In genomic region chr22:26445577-26446275, GRCh38 we compare ENCODE assay signal across 18 cellular contexts. TPM values are rescaled to one million over a fixed set of nuclear protein-coding genes. Genes with fewer than 3 reads are reported as not detected.
DNase-seq lines count a peak whose midpoint lies in the region; ATAC-seq, FAIRE-seq and TF ChIP-seq lines count a peak whose summit lies in the region.
"Had no signal": no experiment of that assay in that cellular context is flagged by ENCODE, and none has a peak within 500 bp of the region (broad histone marks: within the 10 kb centered on the region; RNA-seq: fewer than 3 reads in every experiment).

No MANE protein-coding gene starts in this region.

- H3K27ac ChIP-seq in keratinocyte (ENCODE audit: control insufficient read depth, insufficient read depth, low read length) = no peak overlapping the region
- H3K27ac ChIP-seq in stomach = no peak overlapping the region

- H3K4me1 Mint-ChIP-seq in T-helper 17 cell = peaks cover 3% of the 10 kb centered on the region

- peak overlapping the region; percentile 27 for H3K27ac Mint-ChIP-seq in T-helper 17 cell

- no peaks in the 10 kb centered on the region for H4K20me1 ChIP-seq in keratinocyte (ENCODE audit: control insufficient read depth, extremely low read depth, insufficient read depth, low read length)

- no peaks in the 10 kb centered on the region for H3K79me2 ChIP-seq in keratinocyte (ENCODE audit: control insufficient read depth, insufficient read depth, low read length)

- peak overlapping the region; percentile 29 for H3K4me2 ChIP-seq in keratinocyte (ENCODE audit: control insufficient read depth, extremely low read depth, insufficient read depth, low read depth, low read length)

- intact Hi-C loops in stomach (cut with DNase I; ENCODE audit: low total_unique reads) = no loop called here

- 73 to 81% (median 79%) methylated on average over 15 of the region's 15 CpGs for WGBS in stomach, 5 donors

- peaks cover 3% of the 10 kb centered on the region for H3K36me3 Mint-ChIP-seq in T-helper 17 cell (ENCODE audit: low read depth)

- H3K9me3 ChIP-seq in T-helper 17 cell (ENCODE audit: control insufficient read depth, low read length, poor library complexity, severe bottlenecking) = no peaks in the 10 kb centered on the region
- no peaks in the 10 kb centered on the region for H3K9me3 ChIP-seq in keratinocyte (ENCODE audit: control insufficient read depth, low read depth, low read length)
- H3K9me3 ChIP-seq in stomach = no peaks in the 10 kb centered on the region
- H3K9me3 ChIP-seq: HAP-1 had no signal

- H3K9me1 ChIP-seq in keratinocyte (ENCODE audit: control insufficient read depth, extremely low read depth, insufficient read depth, low read length) = no peaks in the 10 kb centered on the region

- peak; percentile 25 for DNase-seq in NCI-H510A treated with DMSO at 0.1 percent for 48 hours (lab: John Stamatoyannopoulos, UW)
- DNase-seq in NCI-H510A (lab: John Stamatoyannopoulos, UW) = no peak
- DNase-seq in T-helper 17 cell = no peak
- DNase-seq in keratinocyte (ENCODE audit: low read depth, low spot score) = no peak
- DNase-seq in stomach = peak; percentile 21
- no peak for DNase-seq in COR-L47 (lab: John Stamatoyannopoulos, UW)
- DNase-seq in NCI-H2081 treated with DMSO at 0.1 percent for 48 hours (lab: John Stamatoyannopoulos, UW) = no peak
- DNase-seq: ACHN; CD4-positive, alpha-beta memory T cell; KG1; NCI-H1048; NCI-H1694 treated with DMSO at 0.1 percent for 48 hours; NCI-H226; SIG-M5 had no signal

- ATAC-seq in T-helper 17 cell (no peak), GM21515 (IDR thresholded peaks at IDR 0.05; ENCODE audit: unreplicated experiment) (no peak)

- H3K4me1 ChIP-seq in keratinocyte (ENCODE audit: control insufficient read depth, extremely low read depth, insufficient read depth, low read length) = peaks cover 5% of the 10 kb centered on the region
- H3K4me1 ChIP-seq in stomach = peaks cover 0 to 15% (median 0%) of the 10 kb centered on the region in 4 donors
- H3K4me1 ChIP-seq: HAP-1 had no signal

- no peak overlapping the region for H3K4me3 Mint-ChIP-seq in T-helper 17 cell
- H3K4me3 Mint-ChIP-seq: CD4-positive, alpha-beta memory T cell had no signal

- TF ChIP-seq CTCF in keratinocyte (optimal IDR thresholded peaks at IDR 0.05 in 1 of 3, IDR thresholded peaks at IDR 0.05 in 1 of 3, conservative IDR thresholded peaks at IDR 0.05 in 1 of 3; ENCODE audit: extremely low read depth in 1 of 3, insufficient read depth in 2 of 3, low read length in 3 of 3) = peak in 1 of 3 experiments; percentile 28
- TF ChIP-seq CTCF in stomach (IDR thresholded peaks at IDR 0.05) = no peak

- FAIRE-seq in keratinocyte (lab: Jason Lieb, UNC) = no peak
- FAIRE-seq: D721Med, RCC 7860 had no signal

- H2AFZ ChIP-seq in keratinocyte (ENCODE audit: control insufficient read depth, low read length) = no peak overlapping the region

- no peaks in the 10 kb centered on the region for H3K27me3 Mint-ChIP-seq in T-helper 17 cell
- H3K27me3 Mint-ChIP-seq: CD4-positive, alpha-beta memory T cell had no signal

- dilution Hi-C loops in keratinocyte (cut with MboI; ENCODE audit: extremely low pct_ligation_motif_present, low sequenced_read_pairs) = no loop called here

- TF ChIP-seq POLR2A in stomach (IDR thresholded peaks at IDR 0.05) = no peak

- no peak overlapping the region for H3K4me3 ChIP-seq in keratinocyte (ENCODE audit: control insufficient read depth in 2 of 3, extremely low read depth in 1 of 3, insufficient read depth in 2 of 3, low read depth in 1 of 3, low read length in 3 of 3)
- no peak overlapping the region for H3K4me3 ChIP-seq in stomach
- H3K4me3 ChIP-seq: HAP-1 had no signal

- no peak overlapping the region for H3K9ac ChIP-seq in keratinocyte (ENCODE audit: control insufficient read depth, extremely low read depth, insufficient read depth, low read length)

- no peak for TF ChIP-seq EP300 in stomach (IDR thresholded peaks at IDR 0.05)

- H3K27me3 ChIP-seq in keratinocyte (ENCODE audit: control insufficient read depth, extremely low read depth, insufficient read depth, low read length) (no peaks in the 10 kb centered on the region), stomach (no peaks in the 10 kb centered on the region)

- H3K36me3 ChIP-seq in keratinocyte (ENCODE audit: control insufficient read depth in 2 of 2, extremely low read depth in 1 of 2, insufficient read depth in 2 of 2, low read length in 2 of 2) (peaks cover 0 to 4% of the 10 kb centered on the region in 2 experiments), stomach (peaks cover 0 to 27% (median 20%) of the 10 kb centered on the region in 4 donors)
- H3K36me3 ChIP-seq: HAP-1 had no signal

RNA-seq across cellular contexts. Expression of gene ASPHD2, which starts 16.7 kb away (rescaled TPM):
- 1 to 10 TPM; 1.6 to 2.4 TPM for total RNA-seq in T-helper 17 cell
- polyA plus RNA-seq in keratinocyte = 3.5 to 4.6 TPM (median 3.6 TPM) in 3 replicates
- 1.6 TPM for polyA plus RNA-seq in keratinocyte (2011; ENCODE audit: low read depth)
- 3.0 and 3.3 TPM in 2 replicates for polyA plus RNA-seq in keratinocyte (2011; cell fraction: cytosol; rRNA removed)
- polyA plus RNA-seq in keratinocyte (2011; cell fraction: nucleus; rRNA removed) = 4.5 and 5.3 TPM in 2 replicates
- 4.7 and 5.2 TPM in 2 replicates for polyA plus RNA-seq in keratinocyte (2012; ENCODE audit: low replicate concordance)
- 4.0 to 7.9 TPM (median 4.2 TPM) in 3 replicates for polyA minus RNA-seq in keratinocyte
- polyA minus RNA-seq in keratinocyte (2011; cell fraction: cytosol; rRNA and poly(A)+ RNA removed) = 7.1 TPM
- polyA minus RNA-seq in keratinocyte (2011; cell fraction: nucleus; rRNA and poly(A)+ RNA removed) = 4.0 TPM in 2 replicates
- 10 to 100 TPM in 2 of 5 donors, 1 to 10 TPM in 1, under 1 TPM in 2; 0.45 to 48.4 (median 6.1) TPM for total RNA-seq in stomach
- 1 to 10 TPM in 2 of 3 donors, under 1 TPM in 1; 0.93 to 6.0 (median 1.9) TPM for polyA plus RNA-seq in stomach

RNA-seq across cellular contexts. Expression of gene HPS4, which starts 37.9 kb away (rescaled TPM):
- total RNA-seq in T-helper 17 cell (10 to 100 TPM; 44.1 to 54.6 TPM), stomach (10 to 100 TPM; 12.3 to 46.1 (median 42.7) TPM)
- polyA plus RNA-seq in keratinocyte (15.3 to 21.5 TPM (median 21.3 TPM) in 3 replicates), stomach (10 to 100 TPM; 10.3 to 15.1 (median 13.4) TPM)
- 16.5 TPM for polyA plus RNA-seq in keratinocyte (2011; ENCODE audit: low read depth)
- 16.2 and 18.5 TPM in 2 replicates for polyA plus RNA-seq in keratinocyte (2011; cell fraction: cytosol; rRNA removed)
- polyA plus RNA-seq in keratinocyte (2011; cell fraction: nucleus; rRNA removed) = 49.8 and 53.8 TPM in 2 replicates
- 15.7 and 19.2 TPM in 2 replicates for polyA plus RNA-seq in keratinocyte (2012; ENCODE audit: low replicate concordance)
- polyA minus RNA-seq in keratinocyte = 15.9 to 45.2 TPM (median 27.2 TPM) in 3 replicates
- 21.3 TPM for polyA minus RNA-seq in keratinocyte (2011; cell fraction: cytosol; rRNA and poly(A)+ RNA removed)
- 23.3 and 29.4 TPM in 2 replicates for polyA minus RNA-seq in keratinocyte (2011; cell fraction: nucleus; rRNA and poly(A)+ RNA removed)

RNA-seq across cellular contexts. Expression of gene SRRD, which starts 38.0 kb away (rescaled TPM):
- total RNA-seq in T-helper 17 cell (10 to 100 TPM; 15.1 to 18.7 TPM), stomach (10 to 100 TPM in 3 of 5 donors, 1 to 10 TPM in 2; 4.0 to 64.2 (median 10.8) TPM)
- polyA plus RNA-seq in keratinocyte (30.2 to 45.0 TPM (median 33.0 TPM) in 3 replicates), stomach (10 to 100 TPM in 1 of 3 donors, 1 to 10 TPM in 2; 6.8 to 16.2 (median 9.2) TPM)
- polyA plus RNA-seq in keratinocyte (2011; ENCODE audit: low read depth) = 38.3 TPM
- 31.4 and 54.5 TPM in 2 replicates for polyA plus RNA-seq in keratinocyte (2011; cell fraction: cytosol; rRNA removed)
- 19.2 and 23.8 TPM in 2 replicates for polyA plus RNA-seq in keratinocyte (2011; cell fraction: nucleus; rRNA removed)
- 17.3 and 20.6 TPM in 2 replicates for polyA plus RNA-seq in keratinocyte (2012; ENCODE audit: low replicate concordance)
- 9.2 to 21.2 TPM (median 20.3 TPM) in 3 replicates for polyA minus RNA-seq in keratinocyte
- polyA minus RNA-seq in keratinocyte (2011; cell fraction: cytosol; rRNA and poly(A)+ RNA removed) = 6.5 TPM
- 3.2 and 8.7 TPM in 2 replicates for polyA minus RNA-seq in keratinocyte (2011; cell fraction: nucleus; rRNA and poly(A)+ RNA removed)

Comparison
In these comparisons a context has a peak if more than half of its experiments do, and no peak if none do; other contexts are left out.
1. DNase-seq: peak in NCI-H510A treated with DMSO at 0.1 percent for 48 hours (single experiment) and stomach (single experiment); none in NCI-H510A (single experiment), T-helper 17 cell (0 of 3), keratinocyte (single experiment), COR-L47 (single experiment) and NCI-H2081 treated with DMSO at 0.1 percent for 48 hours (single experiment).